Comparison of ENCODE assay signal across 12 cellular contexts in genomic region chr1:200043330-200043668, GRCh38. TPM values are rescaled to one million over a fixed set of nuclear protein-coding genes. Genes with fewer than 3 reads are reported as not detected.
DNase-seq lines count a peak whose midpoint lies in the region; ATAC-seq lines count a peak whose summit lies in the region.
"Had no signal": no experiment of that assay in that cellular context is flagged by ENCODE, and none has a peak within 500 bp of the region (broad histone marks: within the 10 kb centered on the region; RNA-seq: fewer than 3 reads in every experiment).

No MANE protein-coding gene starts in this region.

- no peak overlapping the region for H3K27ac Mint-ChIP-seq in stimulated activated naive CD8-positive, alpha-beta T cell treated with anti-CD3 and anti-CD28 coated beads, Interleukin-15, Interleukin-2, amounts not matched to agents 100 ng/mL and 50 ng/mL, for 24 hours
- H3K27ac Mint-ChIP-seq in naive thymus-derived CD4-positive, alpha-beta T cell = no peak overlapping the region

- H3K4me3 Mint-ChIP-seq in stimulated activated naive CD8-positive, alpha-beta T cell treated with anti-CD3 and anti-CD28 coated beads, Interleukin-15, Interleukin-2, amounts not matched to agents 100 ng/mL and 50 ng/mL, for 24 hours = peak overlapping the region; percentile 73
- peak overlapping the region in 9 of 10 donors; percentile 70 to 87 (median 77) for H3K4me3 Mint-ChIP-seq in naive thymus-derived CD4-positive, alpha-beta T cell

- CTCF ChIA-PET in naive thymus-derived CD4-positive, alpha-beta T cell (lab: Charles Lee) = no interaction called here

- no peaks in the 10 kb centered on the region for H3K9me3 ChIP-seq in naive thymus-derived CD4-positive, alpha-beta T cell (ENCODE audit: control insufficient read depth in 2 of 3, low read length in 3 of 3)

- no peaks in the 10 kb centered on the region for H3K36me3 ChIP-seq in naive thymus-derived CD4-positive, alpha-beta T cell (ENCODE audit: control insufficient read depth in 2 of 3, insufficient read depth in 3 of 3, low read length in 3 of 3)

- peaks cover 4 to 5% of the 10 kb centered on the region in 2 donors for H3K4me1 ChIP-seq in naive thymus-derived CD4-positive, alpha-beta T cell (ENCODE audit: control insufficient read depth in 2 of 2, insufficient read depth in 2 of 2, low read length in 2 of 2)

- POLR2A ChIA-PET in naive thymus-derived CD4-positive, alpha-beta T cell (lab: Charles Lee) = no interaction called here

- peaks cover 21% of the 10 kb centered on the region for H3K4me1 Mint-ChIP-seq in stimulated activated naive CD8-positive, alpha-beta T cell treated with anti-CD3 and anti-CD28 coated beads, Interleukin-15, Interleukin-2, amounts not matched to agents 100 ng/mL and 50 ng/mL, for 24 hours (ENCODE audit: low read depth)
- H3K4me1 Mint-ChIP-seq in naive thymus-derived CD4-positive, alpha-beta T cell = peaks cover 16 to 36% (median 26%) of the 10 kb centered on the region in 7 donors

- no peaks in the 10 kb centered on the region for H3K9me3 Mint-ChIP-seq in stimulated activated naive CD8-positive, alpha-beta T cell treated with anti-CD3 and anti-CD28 coated beads, Interleukin-15, Interleukin-2, amounts not matched to agents 100 ng/mL and 50 ng/mL, for 24 hours
- peaks cover 0 to 5% (median 0%) of the 10 kb centered on the region in 11 donors for H3K9me3 Mint-ChIP-seq in naive thymus-derived CD4-positive, alpha-beta T cell

- ATAC-seq in stimulated activated naive CD8-positive, alpha-beta T cell treated with anti-CD3 and anti-CD28 coated beads, Interleukin-15, Interleukin-2, amounts not matched to agents 100 U/mL and 50 U/mL, for 24 hours = no peak
- no peak for ATAC-seq in naive thymus-derived CD4-positive, alpha-beta T cell
- ATAC-seq in HG03342 (IDR thresholded peaks at IDR 0.05; ENCODE audit: unreplicated experiment) (no peak), HG02884 (IDR thresholded peaks at IDR 0.05; ENCODE audit: unreplicated experiment) (no peak)
- ATAC-seq: sciatic nerve had no signal

- no peak overlapping the region for H3K27ac ChIP-seq in naive thymus-derived CD4-positive, alpha-beta T cell (ENCODE audit: low read depth, low read length)

- no peak overlapping the region for H3K4me3 ChIP-seq in naive thymus-derived CD4-positive, alpha-beta T cell (ENCODE audit: low read length)

- H3K36me3 Mint-ChIP-seq in stimulated activated naive CD8-positive, alpha-beta T cell treated with anti-CD3 and anti-CD28 coated beads, Interleukin-15, Interleukin-2, amounts not matched to agents 100 ng/mL and 50 ng/mL, for 24 hours (ENCODE audit: low read depth) = no peaks in the 10 kb centered on the region
- H3K36me3 Mint-ChIP-seq in naive thymus-derived CD4-positive, alpha-beta T cell = peaks cover 0 to 6% (median 0%) of the 10 kb centered on the region in 5 donors

- H3K27me3 Mint-ChIP-seq in stimulated activated naive CD8-positive, alpha-beta T cell treated with anti-CD3 and anti-CD28 coated beads, Interleukin-15, Interleukin-2, amounts not matched to agents 100 ng/mL and 50 ng/mL, for 24 hours = peaks cover 64% of the 10 kb centered on the region
- H3K27me3 Mint-ChIP-seq in naive thymus-derived CD4-positive, alpha-beta T cell = peaks cover 54 to 70% (median 67%) of the 10 kb centered on the region in 5 donors

- no peak for DNase-seq in stimulated activated naive CD8-positive, alpha-beta T cell treated with anti-CD3 and anti-CD28 coated beads, Interleukin-15, Interleukin-2, amounts not matched to agents 100 U/mL and 50 U/mL, for 24 hours
- DNase-seq in cerebellar cortex (ENCODE audit: low spot score) (peak; percentile 1), hepatic stellate cell (ENCODE audit: low spot score) (no peak), kidney tubule cell (ENCODE audit: low spot score) (no peak)
- DNase-seq in naive thymus-derived CD4-positive, alpha-beta T cell = no peak
- DNase-seq: central memory CD4-positive, alpha-beta T cell; NCI-H1092 treated with DMSO at 0.1 percent for 48 hours; OCI-M1 had no signal

- intact Hi-C loops in naive thymus-derived CD4-positive, alpha-beta T cell (cut with micrococcal nuclease) = no loop called here

- H3K27me3 ChIP-seq in naive thymus-derived CD4-positive, alpha-beta T cell (ENCODE audit: control insufficient read depth in 2 of 2, insufficient read depth in 2 of 2, low read length in 2 of 2) = peaks cover 2 to 17% of the 10 kb centered on the region in 2 donors

RNA-seq across cellular contexts. Expression of gene NR5A2, which starts 15.8 kb away (rescaled TPM):
- under 1 TPM in 1 of 5 experiments, not detected in 4; 0.10 TPM for total RNA-seq in naive thymus-derived CD4-positive, alpha-beta T cell
- polyA plus RNA-seq in naive thymus-derived CD4-positive, alpha-beta T cell = not detected
